7 cellular contexts compared by ENCODE assay signal in the genomic region with DNA sequence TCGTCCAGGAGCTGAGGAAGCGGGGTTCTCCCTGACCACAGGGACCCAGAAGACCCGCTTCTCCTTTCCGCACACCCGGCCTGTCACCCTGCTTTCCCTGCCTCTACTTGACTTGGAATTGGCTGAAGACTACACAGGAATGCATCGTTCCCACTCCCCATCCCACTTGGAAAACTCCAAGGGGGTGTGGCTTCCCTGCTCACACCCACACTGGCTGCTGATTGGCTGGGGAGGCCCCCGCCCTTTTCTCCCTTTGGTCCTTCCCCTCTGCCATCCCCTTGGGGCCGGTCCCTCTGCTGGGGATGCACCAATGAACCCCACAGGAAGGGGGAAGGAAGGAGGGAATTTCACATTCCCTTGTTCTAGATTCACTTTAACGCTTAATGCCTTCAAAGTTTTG. TPM values are rescaled to one million over a fixed set of nuclear protein-coding genes. Genes with fewer than 3 reads are reported as not detected.
A peak's percentile ranks its signal among the peaks of the same experiment; 100 is the strongest.
DNase-seq lines count a peak whose midpoint lies in the region; TF ChIP-seq lines count a peak whose summit lies in the region.

No MANE protein-coding gene starts in this region.

- no peak for TF ChIP-seq CTCF in endothelial cell (IDR thresholded peaks at IDR 0.05; ENCODE audit: unreplicated experiment)
- TF ChIP-seq CTCF in GM13977 (IDR thresholded peaks at IDR 0.05; ENCODE audit: extremely low read depth, insufficient read depth, missing control alignments): no peak

- in situ Hi-C loops in GM13977 (cut with MboI; ENCODE audit: low pct_unique_long_range_greater_than_20kb, low sequenced_read_pairs, unreplicated experiment): no loop called here

- H3K27ac Mint-ChIP-seq in endothelial cell (ENCODE audit: unreplicated experiment): no peak overlapping the region

- H3K36me3 Mint-ChIP-seq in endothelial cell (ENCODE audit: low read depth, unreplicated experiment): peaks cover 28% of the 10 kb centered on the region

- H3K27me3 Mint-ChIP-seq in endothelial cell (ENCODE audit: unreplicated experiment): peaks cover 22% of the 10 kb centered on the region

- no peak overlapping the region for H3K4me3 Mint-ChIP-seq in endothelial cell (ENCODE audit: unreplicated experiment)

- H3K9me3 Mint-ChIP-seq in endothelial cell (ENCODE audit: unreplicated experiment): no peaks in the 10 kb centered on the region

- peaks cover 11% of the 10 kb centered on the region for H3K4me1 Mint-ChIP-seq in endothelial cell (ENCODE audit: unreplicated experiment)

- DNase-seq in GM04504 (ENCODE audit: low read depth) (peak; percentile 26), NCI-H510A treated with DMSO at 0.1 percent for 48 hours (lab: John Stamatoyannopoulos, UW) (peak; percentile 25), endothelial cell (ENCODE audit: low spot score) (peak; percentile 50), mucosa of gallbladder (ENCODE audit: low spot score) (peak; percentile 55), KG1 (lab: John Stamatoyannopoulos, UW) (no peak), GM13977 (ENCODE audit: low spot score) (no peak), NOMO-1 treated with DMSO at 0.1 percent for 48 hours (lab: John Stamatoyannopoulos, UW; ENCODE audit: unreplicated experiment) (no peak)

RNA-seq across cellular contexts. Expression of a gene that starts 18.9 kb away (rescaled TPM):
- 246 TPM for total RNA-seq in endothelial cell (ENCODE audit: unreplicated experiment)
- 137 TPM for total RNA-seq in mucosa of gallbladder

RNA-seq across cellular contexts. Expression of a gene that starts 27.9 kb away (rescaled TPM):
- 0.33 TPM for total RNA-seq in endothelial cell (ENCODE audit: unreplicated experiment)
- total RNA-seq in mucosa of gallbladder: 2.2 TPM

RNA-seq across cellular contexts. Expression of a gene that starts 29.3 kb away (rescaled TPM):
- 25.3 TPM for total RNA-seq in endothelial cell (ENCODE audit: unreplicated experiment)
- total RNA-seq in mucosa of gallbladder: 10.7 TPM

RNA-seq across cellular contexts. Expression of a gene that starts 58.3 kb away (rescaled TPM):
- total RNA-seq in endothelial cell (ENCODE audit: unreplicated experiment) (64.2 TPM), mucosa of gallbladder (7.2 TPM)

RNA-seq across cellular contexts. Expression of a gene that starts 58.5 kb away (rescaled TPM):
- 13.4 TPM for total RNA-seq in endothelial cell (ENCODE audit: unreplicated experiment)
- 11.5 TPM for total RNA-seq in mucosa of gallbladder

Comparison
In these comparisons a context has a peak if more than half of its experiments do, and no peak if none do; other contexts are left out.
1. DNase-seq: peak in GM04504 (single experiment), NCI-H510A treated with DMSO at 0.1 percent for 48 hours (single experiment), endothelial cell (single experiment) and mucosa of gallbladder (single experiment); none in KG1 (single experiment), GM13977 (single experiment) and NOMO-1 treated with DMSO at 0.1 percent for 48 hours (single experiment).